12 cellular contexts compared by ENCODE assay signal in the genomic region with DNA sequence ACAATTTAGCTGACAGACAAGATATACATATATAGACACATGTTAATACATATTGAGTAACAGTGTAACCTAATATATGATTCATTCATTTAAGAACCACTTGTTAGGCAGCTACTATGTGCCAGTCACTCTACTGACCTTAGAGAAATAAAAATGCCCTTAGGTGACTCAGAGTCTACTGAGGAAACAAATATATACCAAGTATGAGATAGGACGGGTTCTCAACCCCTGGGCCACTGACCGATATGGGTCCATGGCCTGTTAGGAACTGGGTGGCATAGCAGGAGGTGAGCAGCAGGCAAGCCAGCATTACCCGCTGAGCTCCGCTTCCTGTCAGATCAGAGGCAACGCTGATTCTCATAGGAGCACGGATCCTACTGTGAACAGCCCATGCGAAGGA. TPM values are rescaled to one million over a fixed set of nuclear protein-coding genes. Genes with fewer than 3 reads are reported as not detected.
DNase-seq lines count a peak whose midpoint lies in the region; ATAC-seq, FAIRE-seq and TF ChIP-seq lines count a peak whose summit lies in the region.
"Had no signal": no experiment of that assay in that cellular context is flagged by ENCODE, and none has a peak within 500 bp of the region (broad histone marks: within the 10 kb centered on the region; RNA-seq: fewer than 3 reads in every experiment).

No MANE protein-coding gene starts in this region.

- no peak overlapping the region for H3K23ac ChIP-seq in H1 (ENCODE audit: insufficient read length)

- H3K27me3 Mint-ChIP-seq in stimulated activated memory B cell treated with anti-CD40 and anti-IgM and Interleukin-4, amounts not matched to agents 10 μg/mL and 1 μg/mL and 100 μg/mL, for 72 hours = no peaks in the 10 kb centered on the region
- H3K27me3 Mint-ChIP-seq: activated naive CD8-positive, alpha-beta T cell; CD8-positive, alpha-beta memory T cell had no signal

- no peaks in the 10 kb centered on the region for H3K9me3 ChIP-seq in H1 (ENCODE audit: insufficient read depth in 2 of 2, low read depth in 1 of 2, low read length in 1 of 2)
- no peaks in the 10 kb centered on the region for H3K9me3 ChIP-seq in mucosa of descending colon

- H2BK15ac ChIP-seq in H1 (ENCODE audit: low read length) = no peak overlapping the region

- H3K4me1 Mint-ChIP-seq in stimulated activated memory B cell treated with anti-CD40 and anti-IgM and Interleukin-4, amounts not matched to agents 10 μg/mL and 1 μg/mL and 100 μg/mL, for 72 hours = peaks cover 45% of the 10 kb centered on the region

- no peak overlapping the region for H2BK20ac ChIP-seq in H1 (ENCODE audit: low read length)

- no peak for TF ChIP-seq CTCF in H1 (IDR thresholded peaks at IDR 0.05; ENCODE audit: control extremely low read depth in 1 of 3, insufficient read depth in 1 of 3, low read depth in 1 of 3, low read length in 3 of 3)
- TF ChIP-seq CTCF in mucosa of descending colon (IDR thresholded peaks at IDR 0.05) = no peak

- H3K4ac ChIP-seq in H1 (replicated peaks; ENCODE audit: insufficient read length, low read depth, low read length) = no peak overlapping the region

- H3K36me3 Mint-ChIP-seq in stimulated activated memory B cell treated with anti-CD40 and anti-IgM and Interleukin-4, amounts not matched to agents 10 μg/mL and 1 μg/mL and 100 μg/mL, for 72 hours = peaks cover 16% of the 10 kb centered on the region

- peak; percentile 55 for DNase-seq in EL
- DNase-seq in NCI-H460 (ENCODE audit: extremely low read depth, low read depth) = peak; percentile 60
- no peak for DNase-seq in H1 (ENCODE audit: low read depth in 1 of 2, low spot score in 2 of 2)
- DNase-seq in mucosa of descending colon = no peak
- DNase-seq in NCI-H345 (lab: John Stamatoyannopoulos, UW) = no peak
- DNase-seq in DMS 273 treated with DMSO at 0.1 percent for 48 hours (lab: John Stamatoyannopoulos, UW) = no peak
- DNase-seq: activated CD4-positive, alpha-beta T cell treated with anti-CD3 and anti-CD28 coated beads for 4 hours; CD8-positive, alpha-beta memory T cell; NCI-H1417 treated with DMSO at 0.1 percent for 48 hours had no signal

- no peak overlapping the region for H2BK12ac ChIP-seq in H1 (ENCODE audit: low read depth, low read length)

- no peak for TF ChIP-seq POLR2A in H1 (IDR thresholded peaks at IDR 0.05; ENCODE audit: control extremely low read depth in 1 of 2, low read depth in 2 of 2, low read length in 2 of 2)

- H3K4me3 ChIP-seq in H1 (ENCODE audit: extremely low read depth in 1 of 4, insufficient read depth in 2 of 4, low read depth in 3 of 4, low read length in 4 of 4) (no peak overlapping the region), mucosa of descending colon (no peak overlapping the region)

- H3K36me3 ChIP-seq in H1 (ENCODE audit: control insufficient read depth in 2 of 4, insufficient read depth in 4 of 4, low read length in 3 of 4) = no peaks in the 10 kb centered on the region
- no peaks in the 10 kb centered on the region for H3K36me3 ChIP-seq in mucosa of descending colon (ENCODE audit: low read depth)

- no peak overlapping the region for H4K5ac ChIP-seq in H1 (ENCODE audit: insufficient read length, low read depth, low read length)

- no peak overlapping the region for H3K27ac Mint-ChIP-seq in stimulated activated memory B cell treated with anti-CD40 and anti-IgM and Interleukin-4, amounts not matched to agents 10 μg/mL and 1 μg/mL and 100 μg/mL, for 72 hours

- H3K79me2 ChIP-seq in H1 (ENCODE audit: control insufficient read depth in 1 of 2, insufficient read depth in 2 of 2, low read length in 2 of 2) = peaks cover 5 to 84% of the 10 kb centered on the region in 2 experiments; a peak in 3 of 4 replicates

- H3K9me3 Mint-ChIP-seq in stimulated activated memory B cell treated with anti-CD40 and anti-IgM and Interleukin-4, amounts not matched to agents 10 μg/mL and 1 μg/mL and 100 μg/mL, for 72 hours = no peaks in the 10 kb centered on the region
- H3K9me3 Mint-ChIP-seq: CD8-positive, alpha-beta memory T cell had no signal

- 0 out of 2 replicates have a peak overlapping the region, but pooled peaks have one; percentile 8 for H2BK5ac ChIP-seq in H1 (ENCODE audit: low read depth, low read length)

- 77% methylated on average over 7 of the region's 7 CpGs; no CpG with 5 or more reads in 1 of the 2 experiments for WGBS in H1 (ENCODE audit: extremely low coverage in 1 of 2, insufficient coverage in 1 of 2, insufficient read length in 1 of 2, insufficient replicate concordance in 2 of 2, low coverage in 1 of 2, low lambda C conversion rate in 2 of 2, missing lambda C conversion rate in 1 of 2), 2 experiments

- H3K79me1 ChIP-seq in H1 (ENCODE audit: low read depth, low read length) = 0 out of 2 replicates have a peak, but pooled peaks cover 2% of the 10 kb centered on the region

- H2AFZ ChIP-seq in H1 (ENCODE audit: low read length) = no peak overlapping the region

- no peak for TF ChIP-seq RAD21 in H1 (IDR thresholded peaks at IDR 0.05 in 1 of 2, conservative IDR thresholded peaks at IDR 0.05 in 1 of 2; ENCODE audit: low read depth in 2 of 2, low read length in 2 of 2)

- peaks cover 3 to 11% (median 10%) of the 10 kb centered on the region in 4 experiments; a peak in 6 of 7 replicates for H3K4me1 ChIP-seq in H1 (replicated peaks in 1 of 4; ENCODE audit: control insufficient read depth in 3 of 4, insufficient read depth in 4 of 4, low read length in 3 of 4)
- H3K4me1 ChIP-seq in mucosa of descending colon (ENCODE audit: low read depth) = no peaks in the 10 kb centered on the region

- FAIRE-seq in H1 (lab: Jason Lieb, UNC) = no peak

- H3K56ac ChIP-seq in H1 (replicated peaks; ENCODE audit: insufficient read length, low read depth, low read length) = no peak overlapping the region

- no peak overlapping the region for H4K91ac ChIP-seq in H1 (replicated peaks; ENCODE audit: insufficient read length, low read length)

- POLR2A ChIA-PET in H1 (lab: Charles Lee; ENCODE audit: partially characterized antibody) = interaction anchor here (2.0 kb wide), 1 partner anchor 12 kb away, joined by 4 read pairs; no protein-coding TSS in a partner anchor

- no peak overlapping the region for H2AK5ac ChIP-seq in H1 (ENCODE audit: low read depth, low read length)

- no peaks in the 10 kb centered on the region; the same call in 1 of the 2 replicates for H3K23me2 ChIP-seq in H1 (ENCODE audit: low read depth, low read length)

- H3K27ac ChIP-seq in H1 (ENCODE audit: low read depth, low read length) = no peak overlapping the region

- H3K4me3 Mint-ChIP-seq in stimulated activated memory B cell treated with anti-CD40 and anti-IgM and Interleukin-4, amounts not matched to agents 10 μg/mL and 1 μg/mL and 100 μg/mL, for 72 hours = no peak overlapping the region
- H3K4me3 Mint-ChIP-seq: activated naive CD8-positive, alpha-beta T cell; CD8-positive, alpha-beta memory T cell had no signal

- no peaks in the 10 kb centered on the region for H3K27me3 ChIP-seq in H1 (replicated peaks in 1 of 4; ENCODE audit: control insufficient read depth in 3 of 4, extremely low read depth in 1 of 4, insufficient read depth in 3 of 4, low read length in 3 of 4)

- intact Hi-C loops in mucosa of descending colon (cut with DNase I, micrococcal nuclease) = no loop called here

- peaks cover 0 to 5% of the 10 kb centered on the region in 2 experiments for H4K20me1 ChIP-seq in H1 (replicated peaks in 1 of 2; ENCODE audit: control insufficient read depth in 1 of 2, insufficient read depth in 2 of 2, low read length in 2 of 2)

- H4K8ac ChIP-seq in H1 (ENCODE audit: extremely low read depth, insufficient read depth, low read length) = no peak overlapping the region

- no peak overlapping the region for H2BK120ac ChIP-seq in H1 (replicated peaks; ENCODE audit: low read depth, low read length)

- peak; percentile 69 for ATAC-seq in mucosa of descending colon
- ATAC-seq in stimulated activated memory B cell treated with anti-CD40 and anti-IgM and Interleukin-4, amounts not matched to agents 10 μg/mL and 1 μg/mL and 100 μg/mL, for 72 hours = no peak
- ATAC-seq in HG02623 (IDR thresholded peaks at IDR 0.05; ENCODE audit: unreplicated experiment) = no peak

- H3K18ac ChIP-seq in H1 (ENCODE audit: extremely low read depth, low read length) = no peak overlapping the region

- CTCF ChIA-PET in H1 (lab: Charles Lee; ENCODE audit: partially characterized antibody) = interaction anchor here (1.8 kb wide), 1 partner anchor 11 kb away, joined by 3 read pairs; no protein-coding TSS in a partner anchor

- no peak overlapping the region for H3K9ac ChIP-seq in H1 (replicated peaks in 1 of 4; ENCODE audit: extremely low read depth in 1 of 4, low read depth in 3 of 4, low read length in 3 of 4)

- peak overlapping the region in 1 of 2 experiments; percentile 15; a peak in 1 of 4 replicates for H3K4me2 ChIP-seq in H1 (ENCODE audit: insufficient read depth in 1 of 2, low read depth in 2 of 2, low read length in 2 of 2)

- TF ChIP-seq EP300 in H1 (IDR thresholded peaks at IDR 0.05; ENCODE audit: borderline replicate concordance in 1 of 2, low read depth in 2 of 2, low read length in 2 of 2) = no peak

- H3K14ac ChIP-seq in H1 (ENCODE audit: insufficient read length) = no peak overlapping the region

TF ChIP-seq in H1, 55 proteins besides CTCF, POLR2A, EP300 and RAD21 (continues in another document):
- TF ChIP-seq RXRA (IDR thresholded peaks at IDR 0.05; ENCODE audit: insufficient read depth, low read depth, low read length) (no peak), SP4 (IDR thresholded peaks at IDR 0.05; ENCODE audit: low read length) (no peak), BCL11A (IDR thresholded peaks at IDR 0.05; ENCODE audit: low read depth in 2 of 2, low read length in 2 of 2) (no peak), GTF2F1 (IDR thresholded peaks at IDR 0.05; ENCODE audit: borderline replicate concordance, low read depth, low read length) (no peak), CHD1 (IDR thresholded peaks at IDR 0.05; ENCODE audit: low read depth, low read length) (no peak), TAF1 (IDR thresholded peaks at IDR 0.05; ENCODE audit: low read depth, low read length) (no peak), TBP (IDR thresholded peaks at IDR 0.05; ENCODE audit: low read depth, low read length) (no peak), YY1 (IDR thresholded peaks at IDR 0.05; ENCODE audit: low read depth, low read length) (no peak)

RNA-seq across cellular contexts. Expression of gene STRN, which starts 14.8 kb away (rescaled TPM):
- total RNA-seq in NCI-H460 (2014; rRNA removed; shearing (Covaris generic)) = 16.1 and 17.4 TPM in 2 replicates
- polyA plus RNA-seq in NCI-H460 (2014; cell fraction: nucleus; rRNA removed) = 8.1 and 9.7 TPM in 2 replicates
- total RNA-seq in H1 (2021; fragmentation: NEBNext Ultra II Directional; extraction: Animal tissue kit (Norgen Biotek cat#: 25700)) = 38.9 and 47.0 TPM in 2 replicates
- 6.4 and 8.3 TPM in 2 replicates for polyA plus RNA-seq in H1 (2011; rRNA removed)
- polyA plus RNA-seq in H1 (2011; cell fraction: cytosol; rRNA removed) = 9.6 TPM
- 10.9 TPM for polyA plus RNA-seq in H1 (2011; cell fraction: nucleus; rRNA removed)
- 10.3 to 17.8 TPM (median 13.3 TPM) in 4 replicates for polyA plus RNA-seq in H1 (2012, experiment 1 of 2)
- 0.77 TPM for polyA plus RNA-seq in H1 (2012, experiment 2 of 2)
- 13.5 TPM for polyA plus RNA-seq in H1 (2013, experiment 1 of 2)
- 14.2 TPM for polyA plus RNA-seq in H1 (2013, experiment 2 of 2)
- polyA minus RNA-seq in H1 (2011; rRNA and poly(A)+ RNA removed) = 42.3 and 68.5 TPM in 2 replicates
- polyA minus RNA-seq in H1 (2011; cell fraction: cytosol; rRNA and poly(A)+ RNA removed) = 22.1 TPM
- polyA minus RNA-seq in H1 (2011; cell fraction: nucleus; rRNA and poly(A)+ RNA removed) = 31.7 TPM
- 10 to 100 TPM; 36.1 to 45.7 (median 37.7) TPM for total RNA-seq in mucosa of descending colon

Comparison
In these comparisons a context has a peak if more than half of its experiments do, and no peak if none do; other contexts are left out.
1. DNase-seq: peak in EL (single experiment) and NCI-H460 (single experiment); none in H1 (0 of 2), mucosa of descending colon (0 of 3), NCI-H345 (single experiment) and DMS 273 treated with DMSO at 0.1 percent for 48 hours (single experiment).